7 cellular contexts compared by ENCODE assay signal in genomic region chr21:39373634-39374033, GRCh38. TPM values are rescaled to one million over a fixed set of nuclear protein-coding genes. Genes with fewer than 3 reads are reported as not detected.
DNase-seq lines count a peak whose midpoint lies in the region; ATAC-seq, FAIRE-seq and TF ChIP-seq lines count a peak whose summit lies in the region.

No MANE protein-coding gene starts in this region.

- peak; percentile 47 to 75 (median 67) for TF ChIP-seq CTCF in keratinocyte (optimal IDR thresholded peaks at IDR 0.05 in 1 of 3, IDR thresholded peaks at IDR 0.05 in 1 of 3, conservative IDR thresholded peaks at IDR 0.05 in 1 of 3; ENCODE audit: extremely low read depth in 1 of 3, insufficient read depth in 2 of 3, low read length in 3 of 3)

- H3K79me2 ChIP-seq in keratinocyte (ENCODE audit: control insufficient read depth, insufficient read depth, low read length) = no peaks in the 10 kb centered on the region

- H2AFZ ChIP-seq in keratinocyte (ENCODE audit: control insufficient read depth, low read length) = peak overlapping the region; percentile 61

- H3K4me1 ChIP-seq in keratinocyte (ENCODE audit: control insufficient read depth, extremely low read depth, insufficient read depth, low read length) = peaks cover 6% of the 10 kb centered on the region

- DNase-seq in G401 (ENCODE audit: low spot score) = peak; percentile 40
- DNase-seq in SW480 (ENCODE audit: low spot score) = peak; percentile 59
- no peak for DNase-seq in keratinocyte (ENCODE audit: low read depth, low spot score)
- DNase-seq in stimulated activated CD4-positive, alpha-beta T cell treated with anti-CD3 and anti-CD28 coated beads, Interleukin-4, amount 100 ng/mL, for 4 hours = no peak

- H3K9me1 ChIP-seq in keratinocyte (ENCODE audit: control insufficient read depth, extremely low read depth, insufficient read depth, low read length) = no peaks in the 10 kb centered on the region

- no peak overlapping the region for H3K9ac ChIP-seq in keratinocyte (ENCODE audit: control insufficient read depth, extremely low read depth, insufficient read depth, low read length)

- H3K4me3 ChIP-seq in keratinocyte (ENCODE audit: control insufficient read depth in 2 of 3, extremely low read depth in 1 of 3, insufficient read depth in 2 of 3, low read depth in 1 of 3, low read length in 3 of 3) = no peak overlapping the region

- no peaks in the 10 kb centered on the region for H3K9me3 ChIP-seq in keratinocyte (ENCODE audit: control insufficient read depth, low read depth, low read length)

- dilution Hi-C loops in keratinocyte (cut with MboI; ENCODE audit: extremely low pct_ligation_motif_present, low sequenced_read_pairs) = no loop called here

- no peaks in the 10 kb centered on the region for H3K36me3 ChIP-seq in keratinocyte (ENCODE audit: control insufficient read depth in 2 of 2, extremely low read depth in 1 of 2, insufficient read depth in 2 of 2, low read length in 2 of 2)

- H3K27me3 ChIP-seq in keratinocyte (ENCODE audit: control insufficient read depth, extremely low read depth, insufficient read depth, low read length) = no peaks in the 10 kb centered on the region

- in situ Hi-C loops in G401 (cut with HindIII; ENCODE audit: low sequenced_read_pairs) = no loop called here

- no peak overlapping the region for H3K27ac ChIP-seq in keratinocyte (ENCODE audit: control insufficient read depth, insufficient read depth, low read length)

- peak overlapping the region; percentile 57 for H3K4me2 ChIP-seq in keratinocyte (ENCODE audit: control insufficient read depth, extremely low read depth, insufficient read depth, low read depth, low read length)

- ATAC-seq in HG03342 (IDR thresholded peaks at IDR 0.05; ENCODE audit: unreplicated experiment) (peak; percentile 59), GM18511 (IDR thresholded peaks at IDR 0.05; ENCODE audit: unreplicated experiment) (no peak), GM18517 (IDR thresholded peaks at IDR 0.05; ENCODE audit: unreplicated experiment) (no peak)

- no peaks in the 10 kb centered on the region for H4K20me1 ChIP-seq in keratinocyte (ENCODE audit: control insufficient read depth, extremely low read depth, insufficient read depth, low read length)

- peak; percentile 59 for FAIRE-seq in keratinocyte (lab: Jason Lieb, UNC)

RNA-seq across cellular contexts. Expression of gene HMGN1, which starts 24.7 kb away (rescaled TPM):
- 480 and 489 TPM in 2 replicates for total RNA-seq in G401 (2014; rRNA removed; shearing (Covaris generic))
- 110 to 245 TPM (median 142 TPM) in 3 replicates for polyA plus RNA-seq in keratinocyte
- polyA plus RNA-seq in keratinocyte (2011; ENCODE audit: low read depth) = 89.4 TPM
- 146 and 208 TPM in 2 replicates for polyA plus RNA-seq in keratinocyte (2011; cell fraction: cytosol; rRNA removed)
- 80.9 and 133 TPM in 2 replicates for polyA plus RNA-seq in keratinocyte (2011; cell fraction: nucleus; rRNA removed)
- polyA plus RNA-seq in keratinocyte (2012; ENCODE audit: low replicate concordance) = 167 and 266 TPM in 2 replicates
- polyA minus RNA-seq in keratinocyte = 13.2 to 72.1 TPM (median 20.4 TPM) in 3 replicates
- polyA minus RNA-seq in keratinocyte (2011; cell fraction: cytosol; rRNA and poly(A)+ RNA removed) = 154 TPM
- polyA minus RNA-seq in keratinocyte (2011; cell fraction: nucleus; rRNA and poly(A)+ RNA removed) = 16.4 and 24.3 TPM in 2 replicates

Comparison
In these comparisons a context has a peak if more than half of its experiments do, and no peak if none do; other contexts are left out.
1. DNase-seq: peak in G401 (single experiment) and SW480 (single experiment); none in keratinocyte (single experiment) and stimulated activated CD4-positive, alpha-beta T cell treated with anti-CD3 and anti-CD28 coated beads, Interleukin-4, amount 100 ng/mL, for 4 hours (0 of 2).